In the genomic region with DNA sequence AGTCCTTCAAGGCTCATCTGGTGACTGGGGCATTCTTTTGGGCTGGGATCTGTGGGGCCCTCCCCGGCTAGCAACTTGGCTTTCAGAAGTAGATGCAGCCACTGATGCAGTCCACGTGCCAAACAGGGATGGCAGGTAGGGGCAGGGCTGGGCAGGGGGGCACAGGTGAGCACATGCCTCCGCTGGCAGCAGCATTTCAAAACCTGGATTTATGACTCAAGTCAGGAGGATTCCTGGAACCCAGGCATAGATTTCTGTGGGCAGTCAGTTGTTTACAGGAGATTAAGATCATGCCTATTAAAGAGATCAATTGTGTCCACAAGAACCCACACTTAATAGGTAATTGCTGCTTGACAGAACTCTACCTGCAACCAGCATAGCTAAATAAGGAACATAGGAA, we compare ENCODE assay signal across 19 cellular contexts. TPM values are rescaled to one million over a fixed set of nuclear protein-coding genes. Genes with fewer than 3 reads are reported as not detected.
DNase-seq lines count a peak whose midpoint lies in the region; ATAC-seq and TF ChIP-seq lines count a peak whose summit lies in the region.
"Had no signal": no experiment of that assay in that cellular context is flagged by ENCODE, and none has a peak within 500 bp of the region (broad histone marks: within the 10 kb centered on the region; RNA-seq: fewer than 3 reads in every experiment).

No MANE protein-coding gene starts in this region.

- POLR2A ChIA-PET in RWPE1 (lab: Yijun Ruan, JAX; ENCODE audit: low non-redundant PET) (no interaction called here), GM10248 (lab: Yijun Ruan, JAX) (no interaction called here)

- peaks cover 29% of the 10 kb centered on the region for H3K27me3 Mint-ChIP-seq in Calu3 (ENCODE audit: unreplicated experiment)

- DNase-seq in Calu3 (peak; percentile 66), RWPE1 (ENCODE audit: low spot score) (peak; percentile 34), mucosa of gallbladder (ENCODE audit: low spot score) (peak; percentile 87), NCI-H1048 (lab: John Stamatoyannopoulos, UW) (no peak), GM10248 (ENCODE audit: extremely low spot score) (no peak)
- no peak for DNase-seq in effector CD8-positive, alpha-beta T cell (lab: John Stamatoyannopoulos, UW)
- DNase-seq: CD8-positive, alpha-beta memory T cell; DMS 273 treated with DMSO at 0.1 percent for 48 hours; EL; HCEC 1CT; NCI-H187; NCI-H2171 treated with DMSO at 0.1 percent for 48 hours; NCI-H524; NK-92 treated with Interleukin-12 subunit alpha and Interleukin-12 subunit beta, amount 100 ng/mL, for 24 hours; OCI-M1; T-cell had no signal

- H3K27ac Mint-ChIP-seq in Calu3 (ENCODE audit: unreplicated experiment) = no peak overlapping the region
- H3K27ac Mint-ChIP-seq: CD8-positive, alpha-beta memory T cell; T-cell had no signal

- no peak overlapping the region for H3K4me3 Mint-ChIP-seq in Calu3 (ENCODE audit: low read depth, unreplicated experiment)
- H3K4me3 Mint-ChIP-seq: CD8-positive, alpha-beta memory T cell; T-cell had no signal

- CTCF ChIA-PET in Calu3 (lab: Charles Lee) = interaction anchor here (2.2 kb wide), 1 partner anchor 11 kb away, joined by 7 read pairs; no protein-coding TSS in a partner anchor
- CTCF ChIA-PET in RWPE1 (lab: Yijun Ruan, JAX) = interaction anchor here (0.6 kb wide), 1 partner anchor 735 kb away, joined by 3 read pairs; no protein-coding TSS in a partner anchor
- CTCF ChIA-PET in GM10248 (lab: Yijun Ruan, JAX) = no interaction called here

- ATAC-seq in esophagus mucosa = peak; percentile 83
- no peak for ATAC-seq in HG02763 (IDR thresholded peaks at IDR 0.05; ENCODE audit: unreplicated experiment)
- ATAC-seq: T-cell had no signal

- peaks cover 37% of the 10 kb centered on the region for H3K4me1 Mint-ChIP-seq in Calu3 (ENCODE audit: low read depth, unreplicated experiment)
- H3K4me1 Mint-ChIP-seq: CD8-positive, alpha-beta memory T cell; T-cell had no signal

- H3K9me3 Mint-ChIP-seq in Calu3 (ENCODE audit: low read depth, unreplicated experiment) = no peaks in the 10 kb centered on the region
- H3K9me3 Mint-ChIP-seq: CD8-positive, alpha-beta memory T cell; T-cell had no signal

- BruUV-seq in Calu3 (replicated peaks; lab: Mats Ljungman, UMichigan) = no TSS peak

- no peaks in the 10 kb centered on the region for H3K36me3 Mint-ChIP-seq in Calu3 (ENCODE audit: insufficient read depth, unreplicated experiment)
- H3K36me3 Mint-ChIP-seq: CD8-positive, alpha-beta memory T cell; T-cell had no signal

- intact Hi-C loops in Calu3 (cut with micrococcal nuclease; ENCODE audit: unreplicated experiment) = loop anchor here (10.0 kb wide), 1 partner anchor 167 kb away; no protein-coding TSS in a partner anchor

- TF ChIP-seq CTCF in Calu3 (IDR thresholded peaks at IDR 0.05; ENCODE audit: unreplicated experiment) (no peak), RWPE1 (conservative IDR thresholded peaks at IDR 0.05; ENCODE audit: low read depth) (no peak), GM10248 (IDR thresholded peaks at IDR 0.05; ENCODE audit: control extremely low read depth, extremely low read depth, low read depth, missing control alignments) (no peak)

- H3K27ac ChIP-seq in RWPE1 = no peak overlapping the region

RNA-seq across cellular contexts. Expression of gene HABP2, which starts 0.8 kb away (rescaled TPM):
- total RNA-seq in Calu3 (2022) (0.59 and 1.0 TPM in 2 replicates), esophagus mucosa (0.04 TPM), mucosa of gallbladder (296 TPM)
- total RNA-seq: CD8-positive, alpha-beta memory T cell; HT1080 had no signal

Comparison
In these comparisons a context has a peak if more than half of its experiments do, and no peak if none do; other contexts are left out.
1. DNase-seq: peak in Calu3 (single experiment), RWPE1 (single experiment) and mucosa of gallbladder (single experiment); none in NCI-H1048 (single experiment), effector CD8-positive, alpha-beta T cell (single experiment) and GM10248 (single experiment).
2. RNA of gene HABP2, which starts 0.8 kb away (total RNA-seq): 296 TPM in mucosa of gallbladder (single experiment); 0.59 to 1.0 TPM in Calu3 and 0.04 TPM in esophagus mucosa (single experiment); every median in the first group is over 100 times any median in the second.